In the genomic region with DNA sequence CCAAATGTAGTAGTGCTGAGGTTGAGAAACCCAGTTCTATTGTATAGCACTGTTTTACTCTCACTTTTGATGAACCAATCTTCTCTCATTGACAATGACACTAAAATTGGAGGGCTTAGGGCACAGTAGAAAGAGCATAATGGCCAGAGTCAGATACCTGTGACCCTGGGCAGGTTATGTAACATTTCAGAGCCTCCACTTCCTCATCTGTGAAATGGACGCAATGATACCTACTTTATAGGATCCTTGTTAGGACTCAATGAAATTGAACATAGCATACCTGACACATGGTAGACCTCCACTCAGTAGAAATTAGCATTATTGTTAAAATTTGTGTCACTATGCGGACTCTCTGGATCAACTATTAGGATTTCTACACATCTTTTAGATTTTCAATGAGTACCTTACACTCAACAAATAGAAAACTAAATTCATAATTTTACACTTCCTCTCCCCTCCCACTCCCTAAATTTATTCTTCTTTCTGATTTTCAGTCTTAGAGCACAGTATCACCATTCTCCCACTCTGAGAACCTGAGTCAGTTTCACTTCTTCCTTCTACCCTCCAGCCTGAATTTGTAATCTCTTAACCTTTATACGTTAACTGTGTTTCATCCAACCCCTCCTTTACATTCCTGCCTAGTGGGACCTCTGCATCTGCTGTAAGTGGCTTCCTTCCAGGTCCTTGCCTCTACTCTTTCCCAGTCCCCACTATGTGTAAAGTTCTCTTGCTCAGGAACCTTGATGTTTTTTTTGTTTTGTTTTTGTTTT, we compare ENCODE assay signal across 9 cellular contexts.
DNase-seq lines count a peak whose midpoint lies in the region; ATAC-seq lines count a peak whose summit lies in the region.
"Had no signal": no experiment of that assay in that cellular context is flagged by ENCODE, and none has a peak within 500 bp of the region (broad histone marks: within the 10 kb centered on the region; RNA-seq: fewer than 3 reads in every experiment).

No MANE protein-coding gene starts in this region.

- H3K27me3 Mint-ChIP-seq in dendritic cell treated with granulocyte-macrophage colony-stimulating factor and Interleukin-4, amounts not matched to agents 40 ng/mL and 50 ng/mL, for 4 days, result no peaks in the 10 kb centered on the region

- no peak overlapping the region for H3K4me3 Mint-ChIP-seq in dendritic cell treated with granulocyte-macrophage colony-stimulating factor and Interleukin-4, amounts not matched to agents 40 ng/mL and 50 ng/mL, for 4 days

- ATAC-seq in GM18868 (IDR thresholded peaks at IDR 0.05; ENCODE audit: unreplicated experiment) (peak; percentile 90), GM21529 (IDR thresholded peaks at IDR 0.05; ENCODE audit: unreplicated experiment) (peak; percentile 89), HG03520 (IDR thresholded peaks at IDR 0.05; ENCODE audit: unreplicated experiment) (peak; percentile 76), GM19397 (IDR thresholded peaks at IDR 0.05; ENCODE audit: unreplicated experiment) (no peak)
- ATAC-seq: upper lobe of right lung had no signal

- DNase-seq in HuH-7 (ENCODE audit: low spot score) (no peak), NCI-H82 treated with DMSO at 0.1 percent for 48 hours (lab: John Stamatoyannopoulos, UW; ENCODE audit: unreplicated experiment) (no peak), A172 (ENCODE audit: low spot score) (no peak)
- DNase-seq: upper lobe of right lung had no signal

- peak overlapping the region; percentile 8 for H3K27ac Mint-ChIP-seq in dendritic cell treated with granulocyte-macrophage colony-stimulating factor and Interleukin-4, amounts not matched to agents 40 ng/mL and 50 ng/mL, for 4 days

- H3K36me3 Mint-ChIP-seq in dendritic cell treated with granulocyte-macrophage colony-stimulating factor and Interleukin-4, amounts not matched to agents 40 ng/mL and 50 ng/mL, for 4 days (ENCODE audit: low read depth), result peaks cover 53% of the 10 kb centered on the region

- intact Hi-C loops in dendritic cell treated with granulocyte-macrophage colony-stimulating factor and Interleukin-4, amounts not matched to agents 40 ng/mL and 50 ng/mL, for 4 days (cut with micrococcal nuclease), result no loop called here

- H3K4me1 Mint-ChIP-seq in dendritic cell treated with granulocyte-macrophage colony-stimulating factor and Interleukin-4, amounts not matched to agents 40 ng/mL and 50 ng/mL, for 4 days (ENCODE audit: low read depth), result peaks cover 31% of the 10 kb centered on the region

- H3K9me3 Mint-ChIP-seq in dendritic cell treated with granulocyte-macrophage colony-stimulating factor and Interleukin-4, amounts not matched to agents 40 ng/mL and 50 ng/mL, for 4 days, result no peaks in the 10 kb centered on the region
